15 cellular contexts compared by ENCODE assay signal in genomic region chr1:20603473-20604464, GRCh38. TPM values are rescaled to one million over a fixed set of nuclear protein-coding genes. Genes with fewer than 3 reads are reported as not detected.
DNase-seq lines count a peak whose midpoint lies in the region; ATAC-seq and TF ChIP-seq lines count a peak whose summit lies in the region.
"Had no signal": no experiment of that assay in that cellular context is flagged by ENCODE, and none has a peak within 500 bp of the region (broad histone marks: within the 10 kb centered on the region; RNA-seq: fewer than 3 reads in every experiment).

No MANE protein-coding gene starts in this region.

- no peak overlapping the region for H3K4me3 ChIP-seq in fibroblast of lung (replicated peaks in 1 of 4; ENCODE audit: control extremely low read depth in 1 of 4, insufficient read depth in 1 of 4, low read depth in 3 of 4, low read length in 4 of 4)
- no peak overlapping the region for H3K4me3 ChIP-seq in osteoblast (ENCODE audit: insufficient read depth, low read length)
- H3K4me3 ChIP-seq in body of pancreas: no peak overlapping the region
- H3K4me3 ChIP-seq: stomach had no signal

- H3K9ac ChIP-seq in fibroblast of lung (ENCODE audit: insufficient read depth, low read length): no peak overlapping the region

- no peaks in the 10 kb centered on the region for H3K36me3 Mint-ChIP-seq in type B pancreatic cell
- H3K36me3 Mint-ChIP-seq: brain; naive thymus-derived CD8-positive, alpha-beta T cell had no signal

- TF ChIP-seq CTCF in fibroblast of lung (conservative IDR thresholded peaks at IDR 0.05 in 1 of 2, IDR thresholded peaks at IDR 0.05 in 1 of 2; ENCODE audit: low read depth in 1 of 2, low read length in 2 of 2) (no peak), osteoblast (IDR thresholded peaks at IDR 0.05; ENCODE audit: extremely low read depth, low read depth, low read length) (no peak), type B pancreatic cell (conservative IDR thresholded peaks at IDR 0.05) (no peak), body of pancreas (IDR thresholded peaks at IDR 0.05) (no peak)

- no peak overlapping the region for H3K27ac Mint-ChIP-seq in type B pancreatic cell
- H3K27ac Mint-ChIP-seq: brain; naive thymus-derived CD8-positive, alpha-beta T cell had no signal

- no peaks in the 10 kb centered on the region for H3K9me3 ChIP-seq in fibroblast of lung (ENCODE audit: control insufficient read depth, insufficient read depth, low read depth, low read length)
- H3K9me3 ChIP-seq in osteoblast (ENCODE audit: low read depth, low read length): no peaks in the 10 kb centered on the region
- no peaks in the 10 kb centered on the region for H3K9me3 ChIP-seq in body of pancreas
- H3K9me3 ChIP-seq: stomach had no signal

- H3K27ac ChIP-seq in fibroblast of lung (ENCODE audit: insufficient read depth, low read length) (peak overlapping the region; percentile 55), osteoblast (ENCODE audit: low read depth, low read length) (peak overlapping the region; percentile 89), body of pancreas (no peak overlapping the region)

- no peak overlapping the region for H3K4me3 Mint-ChIP-seq in type B pancreatic cell
- H3K4me3 Mint-ChIP-seq: brain; naive thymus-derived CD8-positive, alpha-beta T cell had no signal

- no peak for TF ChIP-seq POLR2A in body of pancreas (IDR thresholded peaks at IDR 0.05)

- H2AFZ ChIP-seq in fibroblast of lung (ENCODE audit: low read length) (no peak overlapping the region), osteoblast (ENCODE audit: low read length) (peak overlapping the region; percentile 42)

- H3K4me1 ChIP-seq in fibroblast of lung (ENCODE audit: control insufficient read depth, extremely low read depth, insufficient read depth, low read length) (peaks cover 15% of the 10 kb centered on the region), osteoblast (ENCODE audit: insufficient read depth, low read length) (peaks cover 50% of the 10 kb centered on the region), body of pancreas (no peaks in the 10 kb centered on the region)
- H3K4me1 ChIP-seq: stomach had no signal

- H3K27me3 Mint-ChIP-seq in type B pancreatic cell: peaks cover 17% of the 10 kb centered on the region

- H3K4me1 Mint-ChIP-seq in type B pancreatic cell (ENCODE audit: unreplicated experiment): no peaks in the 10 kb centered on the region
- H3K4me1 Mint-ChIP-seq: brain; naive thymus-derived CD8-positive, alpha-beta T cell had no signal

- H3K4me2 ChIP-seq in fibroblast of lung (ENCODE audit: extremely low read depth, insufficient read depth, low read length) (no peak overlapping the region), osteoblast (ENCODE audit: insufficient read depth, low read length) (peak overlapping the region; percentile 26)

- H3K27me3 ChIP-seq in fibroblast of lung (ENCODE audit: control insufficient read depth, insufficient read depth, low read length) (no peaks in the 10 kb centered on the region), osteoblast (ENCODE audit: insufficient read depth, low read length) (no peaks in the 10 kb centered on the region), body of pancreas (no peaks in the 10 kb centered on the region)

- intact Hi-C loops in body of pancreas (cut with DNase I): no loop called here

- peaks cover 7% of the 10 kb centered on the region for H3K9me3 Mint-ChIP-seq in type B pancreatic cell
- H3K9me3 Mint-ChIP-seq: naive thymus-derived CD8-positive, alpha-beta T cell had no signal

- WGBS in body of pancreas, 2 donors: 73 to 77% methylated on average over 9 of the region's 9 CpGs

- H3K79me2 ChIP-seq in fibroblast of lung (ENCODE audit: control insufficient read depth, insufficient read depth, low read length) (no peaks in the 10 kb centered on the region), osteoblast (ENCODE audit: insufficient read depth, low read length) (no peaks in the 10 kb centered on the region)

- DNase-seq in HCEC 1CT: peak; percentile 99
- DNase-seq in RPMI7951 (ENCODE audit: low read depth): peak; percentile 93
- DNase-seq in fibroblast of lung (ENCODE audit: low read depth in 2 of 2): peak; percentile 60 to 96
- peak; percentile 84 for DNase-seq in osteoblast (ENCODE audit: insufficient read length, low spot score, missing footprints)
- DNase-seq in type B pancreatic cell (ENCODE audit: extremely low spot score, unreplicated experiment): no peak
- no peak for DNase-seq in body of pancreas
- no peak for DNase-seq in DMS114 treated with DMSO at 0.1 percent for 48 hours (lab: John Stamatoyannopoulos, UW; ENCODE audit: unreplicated experiment)
- DNase-seq: DND-41; naive thymus-derived CD8-positive, alpha-beta T cell; NCI-H2171 treated with DMSO at 0.1 percent for 48 hours; stomach had no signal

- H3K36me3 ChIP-seq in fibroblast of lung (ENCODE audit: control insufficient read depth, insufficient read depth, low read length): no peaks in the 10 kb centered on the region
- no peaks in the 10 kb centered on the region for H3K36me3 ChIP-seq in osteoblast (ENCODE audit: insufficient read depth, low read length)
- no peaks in the 10 kb centered on the region for H3K36me3 ChIP-seq in body of pancreas (replicated peaks in 1 of 2; ENCODE audit: insufficient read depth in 1 of 2, low read depth in 2 of 2)
- H3K36me3 ChIP-seq: stomach had no signal

- ATAC-seq in GM18520 (IDR thresholded peaks at IDR 0.05; ENCODE audit: unreplicated experiment): no peak
- ATAC-seq in body of pancreas: no peak
- ATAC-seq: naive thymus-derived CD8-positive, alpha-beta T cell had no signal

- H4K20me1 ChIP-seq in fibroblast of lung (ENCODE audit: control insufficient read depth, extremely low read depth, insufficient read depth, low read length) (no peaks in the 10 kb centered on the region), osteoblast (ENCODE audit: insufficient read depth, low read length) (no peaks in the 10 kb centered on the region)

RNA-seq across cellular contexts. Expression of gene CDA, which starts 14.9 kb away (rescaled TPM):
- total RNA-seq in RPMI7951 (2014; rRNA removed; shearing (Covaris generic)): 23.9 and 24.9 TPM in 2 replicates
- total RNA-seq in fibroblast of lung (0.50 TPM in 1 of 2 replicates, not detected in the other), osteoblast (0.59 and 1.1 TPM in 2 replicates), type B pancreatic cell (ENCODE audit: low replicate concordance) (1.5 and 3.0 TPM in 2 replicates), body of pancreas (not detected)
- polyA plus RNA-seq in fibroblast of lung: 3.0 and 4.2 TPM in 2 replicates
- 3.5 and 4.9 TPM in 2 replicates for polyA plus RNA-seq in fibroblast of lung (2012)
- 9.2 and 9.3 TPM in 2 replicates for polyA minus RNA-seq in fibroblast of lung (ENCODE audit: low replicate concordance)
- total RNA-seq: activated CD8-positive, alpha-beta memory T cell treated with anti-CD3 and anti-CD28 coated beads for 36 hours; naive thymus-derived CD8-positive, alpha-beta T cell had no signal
- polyA plus RNA-seq: naive thymus-derived CD8-positive, alpha-beta T cell had no signal

RNA-seq across cellular contexts. Expression of gene PINK1, which starts 29.5 kb away (rescaled TPM):
- total RNA-seq in RPMI7951 (2014; rRNA removed; shearing (Covaris generic)): 52.0 and 57.2 TPM in 2 replicates
- 87.8 and 106 TPM in 2 replicates for total RNA-seq in fibroblast of lung
- polyA plus RNA-seq in fibroblast of lung: 36.9 and 51.9 TPM in 2 replicates
- polyA plus RNA-seq in fibroblast of lung (2012): 49.2 and 62.7 TPM in 2 replicates
- polyA minus RNA-seq in fibroblast of lung (ENCODE audit: low replicate concordance): 28.7 and 41.0 TPM in 2 replicates
- total RNA-seq in osteoblast: 73.1 and 79.3 TPM in 2 replicates
- total RNA-seq in type B pancreatic cell (ENCODE audit: low replicate concordance): 33.8 and 37.0 TPM in 2 replicates
- 10 to 100 TPM; 40.9 to 67.5 TPM for total RNA-seq in body of pancreas

RNA-seq across cellular contexts. Expression of gene FAM43B, which starts 51.4 kb away (rescaled TPM):
- total RNA-seq in RPMI7951 (2014; rRNA removed; shearing (Covaris generic)): 0.10 TPM in 1 of 2 replicates, not detected in the other
- total RNA-seq in fibroblast of lung: under 0.01 TPM in 1 of 2 replicates, not detected in the other
- polyA plus RNA-seq in fibroblast of lung: 0.02 TPM in 1 of 2 replicates, not detected in the other
- not detected in 2 replicates for polyA plus RNA-seq in fibroblast of lung (2012)
- not detected in 2 replicates for polyA minus RNA-seq in fibroblast of lung (ENCODE audit: low replicate concordance)
- total RNA-seq in osteoblast: under 0.01 TPM in 1 of 2 replicates, not detected in the other
- 0.21 and 1.3 TPM in 2 replicates for total RNA-seq in type B pancreatic cell (ENCODE audit: low replicate concordance)
- 1 to 10 TPM in 1 of 2 donors, under 1 TPM in 1; 0.26 to 3.6 TPM for total RNA-seq in body of pancreas
- total RNA-seq: activated CD8-positive, alpha-beta memory T cell treated with anti-CD3 and anti-CD28 coated beads for 36 hours; HT-29; naive thymus-derived CD8-positive, alpha-beta T cell; stomach had no signal
- polyA plus RNA-seq: naive thymus-derived CD8-positive, alpha-beta T cell had no signal

RNA-seq across cellular contexts. Expression of gene DDOST, which starts 57.4 kb away (rescaled TPM):
- total RNA-seq in RPMI7951 (2014; rRNA removed; shearing (Covaris generic)): 456 and 523 TPM in 2 replicates
- total RNA-seq in fibroblast of lung: 263 and 319 TPM in 2 replicates
- 372 and 396 TPM in 2 replicates for polyA plus RNA-seq in fibroblast of lung
- 274 and 289 TPM in 2 replicates for polyA plus RNA-seq in fibroblast of lung (2012)
- 194 and 208 TPM in 2 replicates for polyA minus RNA-seq in fibroblast of lung (ENCODE audit: low replicate concordance)
- 291 and 293 TPM in 2 replicates for total RNA-seq in osteoblast
- total RNA-seq in type B pancreatic cell (ENCODE audit: low replicate concordance): 254 and 259 TPM in 2 replicates
- 100 to 1,000 TPM in 1 of 2 donors, 10 to 100 TPM in 1; 76.8 to 114 TPM for total RNA-seq in body of pancreas

Comparison
In these comparisons a context has a peak if more than half of its experiments do, and no peak if none do; other contexts are left out.
1. DNase-seq: peak in HCEC 1CT (single experiment), RPMI7951 (single experiment), fibroblast of lung (2 of 2) and osteoblast (single experiment); none in type B pancreatic cell (single experiment), body of pancreas (0 of 4) and DMS114 treated with DMSO at 0.1 percent for 48 hours (single experiment).
2. H3K27ac ChIP-seq: peak in fibroblast of lung (single experiment) and osteoblast (single experiment); none in body of pancreas (0 of 4).